In genomic region chr6:39153766-39154397, GRCh38 we compare ENCODE assay signal across 21 cellular contexts. TPM values are rescaled to one million over a fixed set of nuclear protein-coding genes. Genes with fewer than 3 reads are reported as not detected.
A peak's percentile ranks its signal among the peaks of the same experiment; 100 is the strongest.
DNase-seq lines count a peak whose midpoint lies in the region; ATAC-seq and TF ChIP-seq lines count a peak whose summit lies in the region.
"Had no signal": no experiment of that assay in that cellular context is flagged by ENCODE, and none has a peak within 500 bp of the region (broad histone marks: within the 10 kb centered on the region; RNA-seq: fewer than 3 reads in every experiment).

No MANE protein-coding gene starts in this region.

- peak overlapping the region; percentile 26 for H3K27ac Mint-ChIP-seq in activated naive CD4-positive, alpha-beta T cell treated with anti-CD3 and anti-CD28 coated beads, Interleukin-2, amount 50 U/mL, for 24 hours
- peak overlapping the region; percentile 86 for H3K27ac Mint-ChIP-seq in activated CD8-positive, alpha-beta T cell treated with anti-CD3 and anti-CD28 coated beads for 36 hours
- peak overlapping the region; percentile 95 for H3K27ac Mint-ChIP-seq in activated naive CD8-positive, alpha-beta T cell
- H3K27ac Mint-ChIP-seq in stimulated activated memory B cell treated with anti-CD40 and anti-IgM and Interleukin-4, amounts not matched to agents 10 μg/mL and 1 μg/mL and 100 μg/mL, for 72 hours = no peak overlapping the region
- H3K27ac Mint-ChIP-seq: brain; CD8-positive, alpha-beta memory T cell; type B pancreatic cell had no signal

- ATAC-seq in activated CD8-positive, alpha-beta T cell treated with anti-CD3 and anti-CD28 coated beads for 36 hours = peak; percentile 92
- ATAC-seq in stimulated activated memory B cell treated with anti-CD40 and anti-IgM and Interleukin-4, amounts not matched to agents 10 μg/mL and 1 μg/mL and 100 μg/mL, for 72 hours = peak; percentile 39
- ATAC-seq: gastroesophageal sphincter, lower lobe of right lung had no signal

- intact Hi-C loops in activated CD8-positive, alpha-beta T cell treated with anti-CD3 and anti-CD28 coated beads for 36 hours (cut with micrococcal nuclease) = loop anchor here (2.0 kb wide), 1 partner anchor 43 kb away; no protein-coding TSS in a partner anchor

- CTCF ChIA-PET in activated CD8-positive, alpha-beta T cell treated with anti-CD3 and anti-CD28 coated beads for 36 hours (lab: Charles Lee) = interaction anchor here (1.0 to 2.5 kb wide), 6 partner anchors 16 to 157 kb away, joined by 3 to 11 read pairs (median 6); partner anchors contain the start of gene SAYSD1

- no peak for DNase-seq in activated naive CD4-positive, alpha-beta T cell (lab: John Stamatoyannopoulos, UW)
- DNase-seq in activated CD8-positive, alpha-beta T cell treated with anti-CD3 and anti-CD28 coated beads for 36 hours = peak; percentile 75
- DNase-seq in foreskin melanocyte (no peak), NCI-H1105 treated with DMSO at 0.1 percent for 48 hours (lab: John Stamatoyannopoulos, UW) (no peak), HCEC 1CT (no peak)
- DNase-seq: activated gamma-delta T cell treated with Interleukin-2 at 50 U/mL for 16 hours; DMS53; effector CD8-positive, alpha-beta T cell; GF-D8; lower lobe of right lung; NCI-H1417 treated with DMSO at 0.1 percent for 48 hours; NCI-H524 treated with DMSO at 0.1 percent for 48 hours; occipital lobe; retina had no signal

- no peak overlapping the region for H3K4me3 Mint-ChIP-seq in activated naive CD4-positive, alpha-beta T cell treated with anti-CD3 and anti-CD28 coated beads, Interleukin-2, amount 50 U/mL, for 24 hours
- no peak overlapping the region for H3K4me3 Mint-ChIP-seq in activated CD8-positive, alpha-beta T cell treated with anti-CD3 and anti-CD28 coated beads for 36 hours
- peak overlapping the region; percentile 1 for H3K4me3 Mint-ChIP-seq in activated naive CD8-positive, alpha-beta T cell
- H3K4me3 Mint-ChIP-seq in stimulated activated memory B cell treated with anti-CD40 and anti-IgM and Interleukin-4, amounts not matched to agents 10 μg/mL and 1 μg/mL and 100 μg/mL, for 72 hours = no peak overlapping the region
- H3K4me3 Mint-ChIP-seq: brain; CD8-positive, alpha-beta memory T cell; type B pancreatic cell had no signal

- POLR2A ChIA-PET in activated CD8-positive, alpha-beta T cell treated with anti-CD3 and anti-CD28 coated beads for 36 hours (lab: Charles Lee) = interaction anchor here (0.6 to 2.4 kb wide), 6 partner anchors 16 to 1155 kb away, joined by 3 to 6 read pairs (median 3); no protein-coding TSS in a partner anchor

- H3K4me1 Mint-ChIP-seq in activated naive CD4-positive, alpha-beta T cell treated with anti-CD3 and anti-CD28 coated beads, Interleukin-2, amount 50 U/mL, for 24 hours = peaks cover 30% of the 10 kb centered on the region
- peaks cover 58% of the 10 kb centered on the region for H3K4me1 Mint-ChIP-seq in activated CD8-positive, alpha-beta T cell treated with anti-CD3 and anti-CD28 coated beads for 36 hours (ENCODE audit: low read depth)
- H3K4me1 Mint-ChIP-seq in activated naive CD8-positive, alpha-beta T cell (ENCODE audit: low read depth) = peaks cover 33% of the 10 kb centered on the region
- peaks cover 14% of the 10 kb centered on the region for H3K4me1 Mint-ChIP-seq in stimulated activated memory B cell treated with anti-CD40 and anti-IgM and Interleukin-4, amounts not matched to agents 10 μg/mL and 1 μg/mL and 100 μg/mL, for 72 hours
- H3K4me1 Mint-ChIP-seq: brain had no signal

- H3K9me3 Mint-ChIP-seq in activated naive CD4-positive, alpha-beta T cell treated with anti-CD3 and anti-CD28 coated beads, Interleukin-2, amount 50 U/mL, for 24 hours = no peaks in the 10 kb centered on the region
- peaks cover under 1% of the 10 kb centered on the region for H3K9me3 Mint-ChIP-seq in activated CD8-positive, alpha-beta T cell treated with anti-CD3 and anti-CD28 coated beads for 36 hours
- no peaks in the 10 kb centered on the region for H3K9me3 Mint-ChIP-seq in activated naive CD8-positive, alpha-beta T cell (ENCODE audit: low read depth)
- no peaks in the 10 kb centered on the region for H3K9me3 Mint-ChIP-seq in stimulated activated memory B cell treated with anti-CD40 and anti-IgM and Interleukin-4, amounts not matched to agents 10 μg/mL and 1 μg/mL and 100 μg/mL, for 72 hours
- H3K9me3 Mint-ChIP-seq: type B pancreatic cell had no signal

- no peak for TF ChIP-seq CTCF in activated CD8-positive, alpha-beta T cell treated with anti-CD3 and anti-CD28 coated beads for 36 hours (IDR thresholded peaks at IDR 0.05)

- peaks cover 1% of the 10 kb centered on the region for H3K36me3 Mint-ChIP-seq in activated naive CD4-positive, alpha-beta T cell treated with anti-CD3 and anti-CD28 coated beads, Interleukin-2, amount 50 U/mL, for 24 hours
- peaks cover 4% of the 10 kb centered on the region for H3K36me3 Mint-ChIP-seq in activated CD8-positive, alpha-beta T cell treated with anti-CD3 and anti-CD28 coated beads for 36 hours (ENCODE audit: low read depth)
- no peaks in the 10 kb centered on the region for H3K36me3 Mint-ChIP-seq in activated naive CD8-positive, alpha-beta T cell
- H3K36me3 Mint-ChIP-seq in stimulated activated memory B cell treated with anti-CD40 and anti-IgM and Interleukin-4, amounts not matched to agents 10 μg/mL and 1 μg/mL and 100 μg/mL, for 72 hours = no peaks in the 10 kb centered on the region
- H3K36me3 Mint-ChIP-seq: brain, type B pancreatic cell had no signal

- H3K27me3 Mint-ChIP-seq in activated naive CD4-positive, alpha-beta T cell treated with anti-CD3 and anti-CD28 coated beads, Interleukin-2, amount 50 U/mL, for 24 hours = no peaks in the 10 kb centered on the region
- peaks cover 8% of the 10 kb centered on the region for H3K27me3 Mint-ChIP-seq in activated CD8-positive, alpha-beta T cell treated with anti-CD3 and anti-CD28 coated beads for 36 hours
- H3K27me3 Mint-ChIP-seq in activated naive CD8-positive, alpha-beta T cell = no peaks in the 10 kb centered on the region
- H3K27me3 Mint-ChIP-seq in stimulated activated memory B cell treated with anti-CD40 and anti-IgM and Interleukin-4, amounts not matched to agents 10 μg/mL and 1 μg/mL and 100 μg/mL, for 72 hours = peaks cover 71% of the 10 kb centered on the region

RNA-seq across cellular contexts. Expression of gene SAYSD1, which starts 38.9 kb away (rescaled TPM):
- 10 to 100 TPM; 16.0 to 16.8 TPM for total RNA-seq in activated CD8-positive, alpha-beta T cell treated with anti-CD3 and anti-CD28 coated beads for 36 hours
